ENCODE assay signal across 27 cellular contexts in the genomic region with DNA sequence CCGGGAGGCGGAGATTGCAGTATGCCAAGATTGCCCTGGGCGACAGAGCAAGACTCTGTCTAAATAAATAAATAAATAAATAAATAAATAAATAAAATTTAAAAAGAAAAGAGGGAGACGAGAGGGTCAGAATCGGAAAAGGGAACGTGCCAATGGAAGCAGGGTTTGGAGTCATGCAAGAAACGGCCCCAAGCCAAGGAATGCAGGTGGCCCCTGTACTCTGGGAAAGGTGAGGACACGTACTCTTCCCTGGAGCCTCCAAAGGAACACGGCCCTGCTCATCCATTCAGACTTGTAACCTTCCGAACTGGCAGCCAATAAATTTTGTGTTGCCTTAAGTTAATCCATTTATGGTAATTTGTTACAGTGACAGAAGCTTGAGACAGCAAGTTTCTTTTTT. TPM values are rescaled to one million over a fixed set of nuclear protein-coding genes. Genes with fewer than 3 reads are reported as not detected.
DNase-seq lines count a peak whose midpoint lies in the region; ATAC-seq and TF ChIP-seq lines count a peak whose summit lies in the region.
"Had no signal": no experiment of that assay in that cellular context is flagged by ENCODE, and none has a peak within 500 bp of the region (broad histone marks: within the 10 kb centered on the region; RNA-seq: fewer than 3 reads in every experiment).

No MANE protein-coding gene starts in this region.

- H3K4me3 ChIP-seq in Karpas-422 (ENCODE audit: low read length): no peak overlapping the region
- no peak overlapping the region for H3K4me3 ChIP-seq in ascending aorta
- H3K4me3 ChIP-seq in tibial artery: no peak overlapping the region
- H3K4me3 ChIP-seq: BLaER1, GM12878 had no signal

- no peaks in the 10 kb centered on the region for H3K27me3 ChIP-seq in Karpas-422 (ENCODE audit: low read length)
- no peaks in the 10 kb centered on the region for H3K27me3 ChIP-seq in ascending aorta
- H3K27me3 ChIP-seq in tibial artery: no peaks in the 10 kb centered on the region
- H3K27me3 ChIP-seq: BE2C, BLaER1 had no signal

- H3K9ac ChIP-seq in Karpas-422 (ENCODE audit: low read length): no peak overlapping the region
- H3K9ac ChIP-seq: BLaER1 had no signal

- H3K9me3 ChIP-seq in Karpas-422 (ENCODE audit: low read length): no peaks in the 10 kb centered on the region
- H3K9me3 ChIP-seq in ascending aorta: peaks cover 0 to 3% of the 10 kb centered on the region in 2 donors
- H3K9me3 ChIP-seq in tibial artery: no peaks in the 10 kb centered on the region

- no peaks in the 10 kb centered on the region for H4K20me1 ChIP-seq in Karpas-422 (ENCODE audit: insufficient read depth, low read depth, low read length)
- H4K20me1 ChIP-seq: BLaER1 had no signal

- H3K4me2 ChIP-seq in Karpas-422 (ENCODE audit: low read depth, low read length, poor library complexity, severe bottlenecking): no peak overlapping the region

- TF ChIP-seq CTCF in ascending aorta (IDR thresholded peaks at IDR 0.05) (no peak), tibial artery (IDR thresholded peaks at IDR 0.05) (no peak)

- intact Hi-C loops in ascending aorta (cut with DNase I): loop anchor here (2.0 kb wide), 1 partner anchor 24 kb away; no protein-coding TSS in a partner anchor
- intact Hi-C loops in tibial artery (cut with DNase I; ENCODE audit: low total_unique reads): no loop called here

- H3K9me2 ChIP-seq in Karpas-422 (replicated peaks; ENCODE audit: insufficient read depth, low read length): no peaks in the 10 kb centered on the region

- H3K36me3 ChIP-seq in Karpas-422 (ENCODE audit: insufficient read depth, low read length) (no peaks in the 10 kb centered on the region), ascending aorta (no peaks in the 10 kb centered on the region), tibial artery (no peaks in the 10 kb centered on the region)
- H3K36me3 ChIP-seq: BE2C, BLaER1 had no signal

- DNase-seq in Karpas-422 (peak; percentile 16), ascending aorta (ENCODE audit: low spot score in 2 of 2) (no peak), mesenteric fat pad (ENCODE audit: low spot score) (peak; percentile 73), tibial artery (peak in 1 of 2 donors; percentile 33), NCI-H526 (lab: John Stamatoyannopoulos, UW) (no peak)
- DNase-seq in activated T-cell treated with anti-CD3 and anti-CD28 coated beads, Interleukin-2, amount 50 U/mL, for 1 hour: no peak
- DNase-seq: 8988T; ACHN; BE2C; C1 segment of cervical spinal cord; CD4-positive, alpha-beta memory T cell; CD4-positive, CD25-positive, alpha-beta regulatory T cell; CD8-positive, alpha-beta memory T cell; COR-L47; DMS 273 treated with DMSO at 0.1 percent for 48 hours; DMS153; DMS53; DMS79; DND-41; EL; GDM1 had no signal

- H3K27ac ChIP-seq in Karpas-422 (ENCODE audit: low read length) (no peak overlapping the region), ascending aorta (peak overlapping the region; percentile 79 to 85), tibial artery (peak overlapping the region; percentile 58 to 70)
- H3K27ac ChIP-seq: BLaER1 had no signal

- no peak for ATAC-seq in HG02798 (IDR thresholded peaks at IDR 0.05; ENCODE audit: poor library complexity, unreplicated experiment)
- ATAC-seq: GM12878 had no signal

- H3K4me1 ChIP-seq in Karpas-422 (ENCODE audit: low read length): peaks cover 14% of the 10 kb centered on the region
- H3K4me1 ChIP-seq in ascending aorta: peaks cover 2 to 14% of the 10 kb centered on the region in 2 donors
- peaks cover 0 to 42% (median 18%) of the 10 kb centered on the region in 4 donors for H3K4me1 ChIP-seq in tibial artery
- H3K4me1 ChIP-seq: BE2C had no signal

- H2AFZ ChIP-seq in Karpas-422 (ENCODE audit: low read length): no peak overlapping the region

- H3K79me2 ChIP-seq in Karpas-422 (ENCODE audit: low read length): no peaks in the 10 kb centered on the region

RNA-seq across cellular contexts. Expression of gene PNMA8C, which starts 19.9 kb away (rescaled TPM):
- total RNA-seq in Karpas-422 (2014; rRNA removed; shearing (Covaris generic); ENCODE audit: low replicate concordance): not detected in 2 replicates
- 0.53 TPM for total RNA-seq in ascending aorta
- not detected for total RNA-seq in mesenteric fat pad
- total RNA-seq: A673; CD4-positive, alpha-beta memory T cell; CD4-positive, CD25-positive, alpha-beta regulatory T cell; CD8-positive, alpha-beta memory T cell; Daoy; G401; GM12878 had no signal

RNA-seq across cellular contexts. Expression of gene PNMA8A, which starts 22.8 kb away (rescaled TPM):
- not detected in 2 replicates for total RNA-seq in Karpas-422 (2014; rRNA removed; shearing (Covaris generic); ENCODE audit: low replicate concordance)
- total RNA-seq in ascending aorta (0.53 TPM), mesenteric fat pad (1.2 TPM)
- total RNA-seq: CD4-positive, CD25-positive, alpha-beta regulatory T cell had no signal

RNA-seq across cellular contexts. Expression of gene CCDC8, which starts 35.2 kb away (rescaled TPM):
- not detected in 2 replicates for total RNA-seq in Karpas-422 (2014; rRNA removed; shearing (Covaris generic); ENCODE audit: low replicate concordance)
- total RNA-seq in ascending aorta (10.0 TPM), mesenteric fat pad (2.9 TPM)
- total RNA-seq: CD4-positive, alpha-beta memory T cell; CD4-positive, CD25-positive, alpha-beta regulatory T cell; CD8-positive, alpha-beta memory T cell had no signal

RNA-seq across cellular contexts. Expression of gene PNMA8B, which starts 47.1 kb away (rescaled TPM):
- total RNA-seq in Karpas-422 (2014; rRNA removed; shearing (Covaris generic); ENCODE audit: low replicate concordance): not detected in 2 replicates
- 15.8 TPM for total RNA-seq in ascending aorta
- total RNA-seq in mesenteric fat pad: 2.5 TPM
- total RNA-seq: CD4-positive, CD25-positive, alpha-beta regulatory T cell; G401; GM12878 had no signal

Comparison
In these comparisons a context has a peak if more than half of its experiments do, and no peak if none do; other contexts are left out.
1. DNase-seq: peak in Karpas-422 (single experiment) and mesenteric fat pad (single experiment); none in ascending aorta (0 of 2), activated T-cell treated with anti-CD3 and anti-CD28 coated beads, Interleukin-2, amount 50 U/mL, for 1 hour (single experiment) and NCI-H526 (0 of 2).